ENCODE assay signal across 1 cellular context in genomic region chr9:96491880-96492525, GRCh38.
TF ChIP-seq lines count a peak whose summit lies in the region.

No MANE protein-coding gene starts in this region.

TF ChIP-seq in HepG2, 621 proteins besides CTCF, POLR2A, EP300 and RAD21 (continued from another document and continues in another):
- TF ChIP-seq MLX (CRISPR knock-in tag; IDR thresholded peaks at IDR 0.05) (no peak), POLR2G (IDR thresholded peaks at IDR 0.05; ENCODE audit: low read depth, low read length) (peak; percentile 54; the same call in 1 of the 2 replicates), SP2 (CRISPR knock-in tag; IDR thresholded peaks at IDR 0.05) (0 out of 2 replicates have a peak, but pooled peaks have one; percentile 28), ZNF543 (CRISPR knock-in tag; IDR thresholded peaks at IDR 0.05) (no peak), ZFP82 (CRISPR knock-in tag; IDR thresholded peaks at IDR 0.05; ENCODE audit: borderline replicate concordance) (0 out of 2 replicates have a peak, but pooled peaks have one; percentile 35), ZNF329 (CRISPR knock-in tag; IDR thresholded peaks at IDR 0.05; ENCODE audit: low read depth) (no peak), ZFX (CRISPR knock-in tag; IDR thresholded peaks at IDR 0.05; ENCODE audit: low read depth) (peak; percentile 45; the same call in 1 of the 2 replicates), CHD2 (IDR thresholded peaks at IDR 0.05; ENCODE audit: low read depth, low read length) (no peak), UBTF (CRISPR knock-in tag; IDR thresholded peaks at IDR 0.05) (0 out of 2 replicates have a peak, but pooled peaks have one; percentile 0), ZNF782 (CRISPR knock-in tag; IDR thresholded peaks at IDR 0.05; ENCODE audit: borderline replicate concordance) (0 out of 2 replicates have a peak, but pooled peaks have one; percentile 20), ZNF230 (CRISPR knock-in tag; IDR thresholded peaks at IDR 0.05) (no peak), IRX3 (CRISPR knock-in tag; IDR thresholded peaks at IDR 0.05; ENCODE audit: borderline replicate concordance, low read depth) (0 out of 2 replicates have a peak, but pooled peaks have one; percentile 31), AKAP8 (CRISPR knock-in tag; IDR thresholded peaks at IDR 0.05) (peak; percentile 39; the same call in 1 of the 2 replicates), ZNF589 (CRISPR knock-in tag; conservative IDR thresholded peaks at IDR 0.05) (0 out of 2 replicates have a peak, but pooled peaks have one; percentile 27), DNMT1 (CRISPR knock-in tag; IDR thresholded peaks at IDR 0.05) (0 out of 2 replicates have a peak, but pooled peaks have one; percentile 39), TBL1XR1 (IDR thresholded peaks at IDR 0.05; ENCODE audit: borderline replicate concordance, low read length, partially characterized antibody) (no peak), CREB1 (IDR thresholded peaks at IDR 0.05) (0 out of 2 replicates have a peak, but pooled peaks have one; percentile 3), CREB1 (CRISPR knock-in tag; IDR thresholded peaks at IDR 0.05) (no peak), NR0B2 (CRISPR knock-in tag; IDR thresholded peaks at IDR 0.05) (no peak), SOX5 (CRISPR knock-in tag; IDR thresholded peaks at IDR 0.05; ENCODE audit: borderline replicate concordance) (no peak), GPBP1L1 (CRISPR knock-in tag; IDR thresholded peaks at IDR 0.05) (no peak), ZNF660 (CRISPR knock-in tag; IDR thresholded peaks at IDR 0.05; ENCODE audit: borderline replicate concordance, low read depth) (no peak), ZNF235 (CRISPR knock-in tag; IDR thresholded peaks at IDR 0.05; ENCODE audit: borderline replicate concordance) (no peak), POLR2AphosphoS5 (IDR thresholded peaks at IDR 0.05; ENCODE audit: low read depth, low read length) (peak; percentile 18; the same call in 1 of the 2 replicates), TRIM24 (CRISPR knock-in tag; IDR thresholded peaks at IDR 0.05) (no peak), RFXAP (CRISPR knock-in tag; IDR thresholded peaks at IDR 0.05; ENCODE audit: borderline replicate concordance) (0 out of 2 replicates have a peak, but pooled peaks have one; percentile 45), PRDM15 (CRISPR knock-in tag; IDR thresholded peaks at IDR 0.05) (peak; percentile 78), ZMYM3 (CRISPR knock-in tag; IDR thresholded peaks at IDR 0.05) (0 out of 2 replicates have a peak, but pooled peaks have one; percentile 15), HIC2 (CRISPR knock-in tag; IDR thresholded peaks at IDR 0.05; ENCODE audit: low read depth) (peak; percentile 75), ZNF275 (CRISPR knock-in tag; IDR thresholded peaks at IDR 0.05; ENCODE audit: borderline replicate concordance) (no peak), MBNL3 (CRISPR knock-in tag; conservative IDR thresholded peaks at IDR 0.05) (no peak)
- TF ChIP-seq, protein P1, sequence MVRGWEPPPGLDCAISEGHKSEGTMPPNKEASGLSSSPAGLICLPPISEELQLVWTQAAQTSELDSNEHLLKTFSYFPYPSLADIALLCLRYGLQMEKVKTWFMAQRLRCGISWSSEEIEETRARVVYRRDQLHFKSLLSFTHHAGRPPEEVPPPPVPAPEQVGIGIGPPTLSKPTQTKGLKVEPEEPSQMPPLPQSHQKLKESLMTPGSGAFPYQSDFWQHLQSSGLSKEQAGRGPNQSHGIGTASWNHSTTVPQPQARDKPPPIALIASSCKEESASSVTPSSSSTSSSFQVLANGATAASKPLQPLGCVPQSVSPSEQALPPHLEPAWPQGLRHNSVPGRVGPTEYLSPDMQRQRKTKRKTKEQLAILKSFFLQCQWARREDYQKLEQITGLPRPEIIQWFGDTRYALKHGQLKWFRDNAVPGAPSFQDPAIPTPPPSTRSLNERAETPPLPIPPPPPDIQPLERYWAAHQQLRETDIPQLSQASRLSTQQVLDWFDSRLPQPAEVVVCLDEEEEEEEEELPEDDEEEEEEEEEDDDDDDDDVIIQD (CRISPR knock-in tag; IDR thresholded peaks at IDR 0.05; ENCODE audit: low read depth), result no peak
- TF ChIP-seq, protein P2, sequence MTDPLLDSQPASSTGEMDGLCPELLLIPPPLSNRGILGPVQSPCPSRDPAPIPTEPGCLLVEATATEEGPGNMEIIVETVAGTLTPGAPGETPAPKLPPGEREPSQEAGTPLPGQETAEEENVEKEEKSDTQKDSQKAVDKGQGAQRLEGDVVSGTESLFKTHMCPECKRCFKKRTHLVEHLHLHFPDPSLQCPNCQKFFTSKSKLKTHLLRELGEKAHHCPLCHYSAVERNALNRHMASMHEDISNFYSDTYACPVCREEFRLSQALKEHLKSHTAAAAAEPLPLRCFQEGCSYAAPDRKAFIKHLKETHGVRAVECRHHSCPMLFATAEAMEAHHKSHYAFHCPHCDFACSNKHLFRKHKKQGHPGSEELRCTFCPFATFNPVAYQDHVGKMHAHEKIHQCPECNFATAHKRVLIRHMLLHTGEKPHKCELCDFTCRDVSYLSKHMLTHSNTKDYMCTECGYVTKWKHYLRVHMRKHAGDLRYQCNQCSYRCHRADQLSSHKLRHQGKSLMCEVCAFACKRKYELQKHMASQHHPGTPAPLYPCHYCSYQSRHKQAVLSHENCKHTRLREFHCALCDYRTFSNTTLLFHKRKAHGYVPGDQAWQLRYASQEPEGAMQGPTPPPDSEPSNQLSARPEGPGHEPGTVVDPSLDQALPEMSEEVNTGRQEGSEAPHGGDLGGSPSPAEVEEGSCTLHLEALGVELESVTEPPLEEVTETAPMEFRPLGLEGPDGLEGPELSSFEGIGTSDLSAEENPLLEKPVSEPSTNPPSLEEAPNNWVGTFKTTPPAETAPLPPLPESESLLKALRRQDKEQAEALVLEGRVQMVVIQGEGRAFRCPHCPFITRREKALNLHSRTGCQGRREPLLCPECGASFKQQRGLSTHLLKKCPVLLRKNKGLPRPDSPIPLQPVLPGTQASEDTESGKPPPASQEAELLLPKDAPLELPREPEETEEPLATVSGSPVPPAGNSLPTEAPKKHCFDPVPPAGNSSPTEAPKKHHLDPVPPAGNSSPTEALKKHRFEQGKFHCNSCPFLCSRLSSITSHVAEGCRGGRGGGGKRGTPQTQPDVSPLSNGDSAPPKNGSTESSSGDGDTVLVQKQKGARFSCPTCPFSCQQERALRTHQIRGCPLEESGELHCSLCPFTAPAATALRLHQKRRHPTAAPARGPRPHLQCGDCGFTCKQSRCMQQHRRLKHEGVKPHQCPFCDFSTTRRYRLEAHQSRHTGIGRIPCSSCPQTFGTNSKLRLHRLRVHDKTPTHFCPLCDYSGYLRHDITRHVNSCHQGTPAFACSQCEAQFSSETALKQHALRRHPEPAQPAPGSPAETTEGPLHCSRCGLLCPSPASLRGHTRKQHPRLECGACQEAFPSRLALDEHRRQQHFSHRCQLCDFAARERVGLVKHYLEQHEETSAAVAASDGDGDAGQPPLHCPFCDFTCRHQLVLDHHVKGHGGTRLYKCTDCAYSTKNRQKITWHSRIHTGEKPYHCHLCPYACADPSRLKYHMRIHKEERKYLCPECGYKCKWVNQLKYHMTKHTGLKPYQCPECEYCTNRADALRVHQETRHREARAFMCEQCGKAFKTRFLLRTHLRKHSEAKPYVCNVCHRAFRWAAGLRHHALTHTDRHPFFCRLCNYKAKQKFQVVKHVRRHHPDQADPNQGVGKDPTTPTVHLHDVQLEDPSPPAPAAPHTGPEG (CRISPR knock-in tag; IDR thresholded peaks at IDR 0.05), result no peak
- TF ChIP-seq, protein P3, sequence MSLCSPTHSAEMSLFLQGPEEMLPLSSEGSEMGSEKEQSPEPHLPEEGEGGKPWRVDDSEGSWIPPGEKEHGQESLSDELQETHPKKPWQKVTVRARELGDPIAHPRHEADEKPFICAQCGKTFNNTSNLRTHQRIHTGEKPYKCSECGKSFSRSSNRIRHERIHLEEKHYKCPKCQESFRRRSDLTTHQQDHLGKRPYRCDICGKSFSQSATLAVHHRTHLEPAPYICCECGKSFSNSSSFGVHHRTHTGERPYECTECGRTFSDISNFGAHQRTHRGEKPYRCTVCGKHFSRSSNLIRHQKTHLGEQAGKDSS (CRISPR knock-in tag; IDR thresholded peaks at IDR 0.05; ENCODE audit: borderline replicate concordance, low read depth), result no peak; the same call in 1 of the 2 replicates
- TF ChIP-seq, protein P4, sequence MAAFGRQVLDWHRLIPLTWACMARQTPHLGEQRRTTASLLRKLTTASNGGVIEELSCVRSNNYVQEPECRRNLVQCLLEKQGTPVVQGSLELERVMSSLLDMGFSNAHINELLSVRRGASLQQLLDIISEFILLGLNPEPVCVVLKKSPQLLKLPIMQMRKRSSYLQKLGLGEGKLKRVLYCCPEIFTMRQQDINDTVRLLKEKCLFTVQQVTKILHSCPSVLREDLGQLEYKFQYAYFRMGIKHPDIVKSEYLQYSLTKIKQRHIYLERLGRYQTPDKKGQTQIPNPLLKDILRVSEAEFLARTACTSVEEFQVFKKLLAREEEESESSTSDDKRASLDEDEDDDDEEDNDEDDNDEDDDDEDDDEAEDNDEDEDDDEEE (CRISPR knock-in tag; IDR thresholded peaks at IDR 0.05), result no peak
